ENCODE assay signal across 1 cellular context in genomic region chr18:7626175-7626921, GRCh38.
TF ChIP-seq lines count a peak whose summit lies in the region.

No MANE protein-coding gene starts in this region.

TF ChIP-seq in HepG2, 621 proteins besides CTCF, POLR2A, EP300 and RAD21 (continued from another document and continues in another):
- TF ChIP-seq NR2F1 (CRISPR knock-in tag; IDR thresholded peaks at IDR 0.05) = peak; percentile 57 to 68; a peak in 3 of 4 replicates
- peak; percentile 36 for TF ChIP-seq TGIF2 (CRISPR knock-in tag; IDR thresholded peaks at IDR 0.05)
- peak; percentile 87 for TF ChIP-seq ZBTB7B (CRISPR knock-in tag; IDR thresholded peaks at IDR 0.05)
- TF ChIP-seq ZBED4 (CRISPR knock-in tag; IDR thresholded peaks at IDR 0.05; ENCODE audit: borderline replicate concordance) = peak; percentile 6; the same call in 1 of the 2 replicates
- TF ChIP-seq SNAPC2 (CRISPR knock-in tag; IDR thresholded peaks at IDR 0.05) = 0 out of 2 replicates have a peak, but pooled peaks have one; percentile 23
- TF ChIP-seq SIX1 (CRISPR knock-in tag; IDR thresholded peaks at IDR 0.05; ENCODE audit: borderline replicate concordance) = peak; percentile 43; the same call in 1 of the 2 replicates
- no peak for TF ChIP-seq ZNF143 (CRISPR knock-in tag; IDR thresholded peaks at IDR 0.05)
- peak; percentile 78 for TF ChIP-seq ARID5B (CRISPR knock-in tag; IDR thresholded peaks at IDR 0.05)
- 0 out of 2 replicates have a peak, but pooled peaks have one; percentile 3 for TF ChIP-seq THAP11 (CRISPR knock-in tag; IDR thresholded peaks at IDR 0.05)
- TF ChIP-seq, protein P1, sequence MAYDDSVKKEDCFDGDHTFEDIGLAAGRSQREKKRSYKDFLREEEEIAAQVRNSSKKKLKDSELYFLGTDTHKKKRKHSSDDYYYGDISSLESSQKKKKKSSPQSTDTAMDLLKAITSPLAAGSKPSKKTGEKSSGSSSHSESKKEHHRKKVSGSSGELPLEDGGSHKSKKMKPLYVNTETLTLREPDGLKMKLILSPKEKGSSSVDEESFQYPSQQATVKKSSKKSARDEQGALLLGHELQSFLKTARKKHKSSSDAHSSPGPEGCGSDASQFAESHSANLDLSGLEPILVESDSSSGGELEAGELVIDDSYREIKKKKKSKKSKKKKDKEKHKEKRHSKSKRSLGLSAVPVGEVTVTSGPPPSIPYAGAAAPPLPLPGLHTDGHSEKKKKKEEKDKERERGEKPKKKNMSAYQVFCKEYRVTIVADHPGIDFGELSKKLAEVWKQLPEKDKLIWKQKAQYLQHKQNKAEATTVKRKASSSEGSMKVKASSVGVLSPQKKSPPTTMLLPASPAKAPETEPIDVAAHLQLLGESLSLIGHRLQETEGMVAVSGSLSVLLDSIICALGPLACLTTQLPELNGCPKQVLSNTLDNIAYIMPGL (CRISPR knock-in tag; IDR thresholded peaks at IDR 0.05; ENCODE audit: borderline replicate concordance in 1 of 2, low read depth in 1 of 2) = 0 out of 4 replicates have a peak, but pooled peaks of 1 of the 2 experiments have one; percentile 46
- TF ChIP-seq, protein P2, sequence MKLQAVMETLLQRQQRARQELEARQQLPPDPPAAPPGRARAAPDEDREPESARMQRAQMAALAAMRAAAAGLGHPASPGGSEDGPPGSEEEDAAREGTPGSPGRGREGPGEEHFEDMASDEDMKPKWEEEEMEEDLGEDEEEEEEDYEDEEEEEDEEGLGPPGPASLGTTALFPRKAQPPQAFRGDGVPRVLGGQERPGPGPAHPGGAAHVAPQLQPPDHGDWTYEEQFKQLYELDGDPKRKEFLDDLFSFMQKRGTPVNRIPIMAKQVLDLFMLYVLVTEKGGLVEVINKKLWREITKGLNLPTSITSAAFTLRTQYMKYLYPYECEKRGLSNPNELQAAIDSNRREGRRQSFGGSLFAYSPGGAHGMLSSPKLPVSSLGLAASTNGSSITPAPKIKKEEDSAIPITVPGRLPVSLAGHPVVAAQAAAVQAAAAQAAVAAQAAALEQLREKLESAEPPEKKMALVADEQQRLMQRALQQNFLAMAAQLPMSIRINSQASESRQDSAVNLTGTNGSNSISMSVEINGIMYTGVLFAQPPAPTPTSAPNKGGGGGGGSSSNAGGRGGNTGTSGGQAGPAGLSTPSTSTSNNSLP (IDR thresholded peaks at IDR 0.05; ENCODE audit: low read depth, low read length) = peak; percentile 72
- TF ChIP-seq, protein P3, sequence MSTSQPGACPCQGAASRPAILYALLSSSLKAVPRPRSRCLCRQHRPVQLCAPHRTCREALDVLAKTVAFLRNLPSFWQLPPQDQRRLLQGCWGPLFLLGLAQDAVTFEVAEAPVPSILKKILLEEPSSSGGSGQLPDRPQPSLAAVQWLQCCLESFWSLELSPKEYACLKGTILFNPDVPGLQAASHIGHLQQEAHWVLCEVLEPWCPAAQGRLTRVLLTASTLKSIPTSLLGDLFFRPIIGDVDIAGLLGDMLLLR (CRISPR knock-in tag; IDR thresholded peaks at IDR 0.05) = no peak
- TF ChIP-seq CEBPB (IDR thresholded peaks at IDR 0.05; ENCODE audit: borderline replicate concordance, low read depth, low read length) = peak; percentile 85
- no peak for TF ChIP-seq GABPA (IDR thresholded peaks at IDR 0.05; ENCODE audit: low read depth, low read length)
- TF ChIP-seq GABPA (CRISPR knock-in tag; IDR thresholded peaks at IDR 0.05; ENCODE audit: low read depth) = peak; percentile 29; the same call in 1 of the 2 replicates
- TF ChIP-seq FOXJ3 (CRISPR knock-in tag; IDR thresholded peaks at IDR 0.05; ENCODE audit: borderline replicate concordance) = peak; percentile 84; the same call in 1 of the 2 replicates
- no peak for TF ChIP-seq PTBP1 (IDR thresholded peaks at IDR 0.05; ENCODE audit: low read depth, low read length, poor library complexity, severe bottlenecking)
- TF ChIP-seq MEF2D (CRISPR knock-in tag; IDR thresholded peaks at IDR 0.05) = peak; percentile 86
- TF ChIP-seq MXD4 (CRISPR knock-in tag; IDR thresholded peaks at IDR 0.05) = no peak
- TF ChIP-seq CREB1 (IDR thresholded peaks at IDR 0.05) = no peak
- TF ChIP-seq CREB1 (CRISPR knock-in tag; IDR thresholded peaks at IDR 0.05) = peak; percentile 13; the same call in 1 of the 2 replicates
- no peak for TF ChIP-seq BRD4 (CRISPR knock-in tag; IDR thresholded peaks at IDR 0.05)
- no peak for TF ChIP-seq SOX6 (IDR thresholded peaks at IDR 0.05)
- TF ChIP-seq SOX6 (CRISPR knock-in tag; IDR thresholded peaks at IDR 0.05) = peak; percentile 86
- peak; percentile 83 for TF ChIP-seq RARA (CRISPR knock-in tag; IDR thresholded peaks at IDR 0.05)
- TF ChIP-seq ZKSCAN8 (CRISPR knock-in tag; IDR thresholded peaks at IDR 0.05; ENCODE audit: borderline replicate concordance) = 0 out of 2 replicates have a peak, but pooled peaks have one; percentile 24
- TF ChIP-seq PHF21A (CRISPR knock-in tag; IDR thresholded peaks at IDR 0.05) = peak; percentile 80
- no peak for TF ChIP-seq FOXP1 (IDR thresholded peaks at IDR 0.05)
- peak; percentile 67 for TF ChIP-seq FOXP1 (CRISPR knock-in tag; IDR thresholded peaks at IDR 0.05)
- 0 out of 2 replicates have a peak, but pooled peaks have one; percentile 7 for TF ChIP-seq ZNF670 (CRISPR knock-in tag; IDR thresholded peaks at IDR 0.05; ENCODE audit: borderline replicate concordance)
- TF ChIP-seq ZNF432 (CRISPR knock-in tag; IDR thresholded peaks at IDR 0.05; ENCODE audit: borderline replicate concordance) = no peak
- peak; percentile 83 for TF ChIP-seq CEBPG (CRISPR knock-in tag; IDR thresholded peaks at IDR 0.05)
- TF ChIP-seq SOX13 (IDR thresholded peaks at IDR 0.05) = no peak
- TF ChIP-seq SOX13 (CRISPR knock-in tag; conservative IDR thresholded peaks at IDR 0.05 in 1 of 2, IDR thresholded peaks at IDR 0.05 in 1 of 2) = peak in 1 of 2 experiments; percentile 65; a peak in 2 of 4 replicates
- peak in 1 of 2 experiments; percentile 37; a peak in 1 of 4 replicates for TF ChIP-seq ATF4 (CRISPR knock-in tag; IDR thresholded peaks at IDR 0.05)
- TF ChIP-seq ZNF570 (CRISPR knock-in tag; IDR thresholded peaks at IDR 0.05; ENCODE audit: borderline replicate concordance) = no peak
- peak; percentile 56; the same call in 1 of the 2 replicates for TF ChIP-seq HOXA3 (CRISPR knock-in tag; IDR thresholded peaks at IDR 0.05)
- TF ChIP-seq NONO (IDR thresholded peaks at IDR 0.05) = no peak
- TF ChIP-seq NONO (CRISPR knock-in tag; conservative IDR thresholded peaks at IDR 0.05) = 0 out of 2 replicates have a peak, but pooled peaks have one; percentile 44
- no peak for TF ChIP-seq STAT5B (CRISPR knock-in tag; IDR thresholded peaks at IDR 0.05)
- TF ChIP-seq SMYD3 (CRISPR knock-in tag; IDR thresholded peaks at IDR 0.05) = peak; percentile 63; the same call in 1 of the 2 replicates
- peak; percentile 61; the same call in 1 of the 2 replicates for TF ChIP-seq ESRRA (CRISPR knock-in tag; IDR thresholded peaks at IDR 0.05; ENCODE audit: low read depth)
- TF ChIP-seq KDM6A (CRISPR knock-in tag; IDR thresholded peaks at IDR 0.05; ENCODE audit: low read depth) = no peak; the same call in 1 of the 2 replicates
- peak; percentile 59 for TF ChIP-seq HNF4G (IDR thresholded peaks at IDR 0.05; ENCODE audit: borderline replicate concordance, low read depth, low read length)
- peak; percentile 27; the same call in 1 of the 2 replicates for TF ChIP-seq HNF4G (CRISPR knock-in tag; IDR thresholded peaks at IDR 0.05; ENCODE audit: borderline replicate concordance, low read depth)
- peak; percentile 73; the same call in 1 of the 2 replicates for TF ChIP-seq ZNF710 (CRISPR knock-in tag; IDR thresholded peaks at IDR 0.05; ENCODE audit: borderline replicate concordance)
- TF ChIP-seq SOX5 (CRISPR knock-in tag; IDR thresholded peaks at IDR 0.05; ENCODE audit: borderline replicate concordance) = peak; percentile 40; the same call in 1 of the 2 replicates
- TF ChIP-seq DZIP1 (CRISPR knock-in tag; IDR thresholded peaks at IDR 0.05) = no peak
- TF ChIP-seq FOXA1 (IDR thresholded peaks at IDR 0.05) = no peak
- peak; percentile 74 for TF ChIP-seq FOXA1 (CRISPR knock-in tag; IDR thresholded peaks at IDR 0.05)
- TF ChIP-seq ZNF629 (CRISPR knock-in tag; conservative IDR thresholded peaks at IDR 0.05) = peak; percentile 86
